Comparison of ENCODE assay signal across 8 cellular contexts in the genomic region with DNA sequence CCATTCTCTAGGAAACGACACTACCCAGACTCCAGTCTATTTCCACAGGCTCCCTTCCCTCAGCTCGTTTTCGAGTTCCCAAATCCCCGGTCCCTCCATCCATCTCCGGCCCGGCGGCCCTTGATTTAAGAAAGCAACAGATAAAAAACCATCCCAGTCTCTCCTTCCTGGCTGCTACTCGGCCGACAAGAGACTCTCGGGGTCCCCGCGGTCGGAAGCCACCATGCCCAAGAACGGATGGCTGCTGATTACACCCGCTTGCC. TPM values are rescaled to one million over a fixed set of nuclear protein-coding genes. Genes with fewer than 3 reads are reported as not detected.
DNase-seq lines count a peak whose midpoint lies in the region; ATAC-seq and TF ChIP-seq lines count a peak whose summit lies in the region.

No MANE protein-coding gene starts in this region.

- no peak for ATAC-seq in GM21717 (IDR thresholded peaks at IDR 0.05; ENCODE audit: unreplicated experiment)

- H3K9me2 ChIP-seq in MM.1S (replicated peaks; ENCODE audit: insufficient read depth, low read length): no peaks in the 10 kb centered on the region

- H3K4me3 ChIP-seq in MM.1S (ENCODE audit: low read length) (peak overlapping the region; percentile 79), epithelial cell of esophagus (ENCODE audit: low read length) (peak overlapping the region; percentile 98), neuronal stem cell (ENCODE audit: low read length in 2 of 2) (peak overlapping the region; percentile 87 to 88)

- intact Hi-C loops in Calu3 (cut with micrococcal nuclease; ENCODE audit: unreplicated experiment): loop anchor here (5.0 kb wide), 1 partner anchor 364 kb away; no protein-coding TSS in a partner anchor

- peaks cover 13% of the 10 kb centered on the region; the same call in 1 of the 2 replicates for H3K36me3 ChIP-seq in MM.1S (replicated peaks; ENCODE audit: insufficient read depth, low read length)
- peaks cover 29 to 43% of the 10 kb centered on the region in 2 donors for H3K36me3 ChIP-seq in neuronal stem cell (replicated peaks in 1 of 2; ENCODE audit: control insufficient read depth in 2 of 2, insufficient read depth in 2 of 2, low read length in 2 of 2)

- no TSS peak for BruUV-seq in Calu3 (replicated peaks; lab: Mats Ljungman, UMichigan)

- H4K8ac ChIP-seq in neuronal stem cell (ENCODE audit: low read depth, low read length): no peak overlapping the region

- peaks cover 24% of the 10 kb centered on the region for H3K4me1 Mint-ChIP-seq in Calu3 (ENCODE audit: low read depth, unreplicated experiment)

- no peaks in the 10 kb centered on the region for H3K27me3 Mint-ChIP-seq in Calu3 (ENCODE audit: unreplicated experiment)

- peak overlapping the region; percentile 89 for H3K4me3 Mint-ChIP-seq in Calu3 (ENCODE audit: low read depth, unreplicated experiment)

- H3K27ac Mint-ChIP-seq in Calu3 (ENCODE audit: unreplicated experiment): peak overlapping the region; percentile 95

- no peaks in the 10 kb centered on the region for H3K79me1 ChIP-seq in neuronal stem cell (ENCODE audit: low read depth, low read length)

- no peak for DNase-seq in Calu3
- DNase-seq in MM.1S: no peak
- DNase-seq in epithelial cell of esophagus (ENCODE audit: low read depth): no peak
- no peak for DNase-seq in neuronal stem cell (ENCODE audit: low spot score)
- DNase-seq in NCI-H510A (lab: John Stamatoyannopoulos, UW): no peak
- no peak for DNase-seq in GF-D8 (lab: John Stamatoyannopoulos, UW)
- no peak for DNase-seq in NCI-H524 (lab: John Stamatoyannopoulos, UW)

- H4K20me1 ChIP-seq in MM.1S (ENCODE audit: insufficient read depth, low read length): peaks cover 23% of the 10 kb centered on the region; the same call in 1 of the 2 replicates

- H3K79me2 ChIP-seq in MM.1S (ENCODE audit: low read length): peaks cover 46% of the 10 kb centered on the region

- H3K36me3 Mint-ChIP-seq in Calu3 (ENCODE audit: insufficient read depth, unreplicated experiment): peaks cover 72% of the 10 kb centered on the region

- H2AFZ ChIP-seq in MM.1S (ENCODE audit: low read length) (0 out of 2 replicates have a peak overlapping the region, but pooled peaks have one; percentile 95), neuronal stem cell (ENCODE audit: low read length) (peak overlapping the region; percentile 51)

- H3K4me1 ChIP-seq in MM.1S (ENCODE audit: low read length) (peaks cover 15% of the 10 kb centered on the region), neuronal stem cell (ENCODE audit: control insufficient read depth in 2 of 2, insufficient read depth in 1 of 2, low read depth in 1 of 2, low read length in 2 of 2) (peaks cover 5 to 7% of the 10 kb centered on the region in 2 donors)

- CTCF ChIA-PET in Calu3 (lab: Charles Lee): no interaction called here

- H3K9ac ChIP-seq in MM.1S (ENCODE audit: low read length) (peak overlapping the region; percentile 81), neuronal stem cell (ENCODE audit: low read depth, low read length, poor library complexity) (no peak overlapping the region)

- TF ChIP-seq CTCF in Calu3 (IDR thresholded peaks at IDR 0.05; ENCODE audit: unreplicated experiment) (no peak), MM.1S (IDR thresholded peaks at IDR 0.05; ENCODE audit: low read length) (no peak), epithelial cell of esophagus (IDR thresholded peaks at IDR 0.05; ENCODE audit: insufficient read depth, low read depth, low read length, missing control alignments) (no peak)

- peaks cover 46% of the 10 kb centered on the region for H3F3A ChIP-seq in MM.1S (ENCODE audit: insufficient read depth, low read length)

- H3K4ac ChIP-seq in neuronal stem cell (ENCODE audit: low read length): no peak overlapping the region

- no peak overlapping the region for H2AK5ac ChIP-seq in neuronal stem cell (ENCODE audit: low read depth, low read length)

- peak overlapping the region; percentile 80 for H3K23ac ChIP-seq in neuronal stem cell (ENCODE audit: low read depth, low read length, poor library complexity)

- H3K9me3 ChIP-seq in MM.1S (replicated peaks; ENCODE audit: insufficient read depth, low read length) (no peaks in the 10 kb centered on the region), neuronal stem cell (replicated peaks in 1 of 2; ENCODE audit: control insufficient read depth in 2 of 2, insufficient read depth in 1 of 2, low read depth in 1 of 2, low read length in 2 of 2) (no peaks in the 10 kb centered on the region)

- no peak overlapping the region for H2BK5ac ChIP-seq in neuronal stem cell (ENCODE audit: low read length)

- H2BK15ac ChIP-seq in neuronal stem cell (ENCODE audit: low read length): no peak overlapping the region

- no peaks in the 10 kb centered on the region for H3K27me3 ChIP-seq in MM.1S (replicated peaks; ENCODE audit: insufficient read depth, low read length)
- no peaks in the 10 kb centered on the region for H3K27me3 ChIP-seq in neuronal stem cell (ENCODE audit: control insufficient read depth in 3 of 3, insufficient read depth in 3 of 3, low read depth in 1 of 3, low read length in 3 of 3)

- no CpG with 5 or more reads among the region's 15 CpGs for WGBS in neuronal stem cell (ENCODE audit: extremely low coverage in 2 of 2, insufficient read length in 2 of 2, insufficient replicate concordance in 1 of 2), 2 donors

- peak overlapping the region; percentile 22 for H3K18ac ChIP-seq in neuronal stem cell (ENCODE audit: low read length)

- no peak overlapping the region for H2BK120ac ChIP-seq in neuronal stem cell (ENCODE audit: low read depth, low read length)

- no peak overlapping the region for H4K91ac ChIP-seq in neuronal stem cell (ENCODE audit: low read depth, low read length, poor library complexity)

- H3K4me2 ChIP-seq in MM.1S (ENCODE audit: low read depth, low read length): peak overlapping the region; percentile 80; the same call in 1 of the 2 replicates
- peak overlapping the region; percentile 55 for H3K4me2 ChIP-seq in neuronal stem cell (ENCODE audit: insufficient read depth, low read length, poor library complexity, severe bottlenecking)

- no peak overlapping the region for H3K14ac ChIP-seq in neuronal stem cell (ENCODE audit: low read length)

- no peaks in the 10 kb centered on the region for H3K9me3 Mint-ChIP-seq in Calu3 (ENCODE audit: low read depth, unreplicated experiment)

- peak overlapping the region; percentile 13; the same call in 1 of the 2 replicates for H3K27ac ChIP-seq in MM.1S (ENCODE audit: low read length)
- peak overlapping the region; percentile 61 for H3K27ac ChIP-seq in neuronal stem cell (replicated peaks; ENCODE audit: low read length)

- H2BK12ac ChIP-seq in neuronal stem cell (ENCODE audit: low read length): no peak overlapping the region

RNA-seq across cellular contexts. Expression of a gene that starts 0.2 kb away (rescaled TPM):
- total RNA-seq in Calu3 (2022): 739 and 842 TPM in 2 replicates
- 7,258 TPM for polyA plus RNA-seq in neuronal stem cell (2013, experiment 1 of 2)
- polyA plus RNA-seq in neuronal stem cell (2013, experiment 2 of 2): 7,381 TPM

RNA-seq across cellular contexts. Expression of a gene that starts 14.8 kb away (rescaled TPM):
- total RNA-seq in Calu3 (2022): not detected in 2 replicates
- not detected for polyA plus RNA-seq in neuronal stem cell (2013, experiment 1 of 2)
- not detected for polyA plus RNA-seq in neuronal stem cell (2013, experiment 2 of 2)

RNA-seq across cellular contexts. Expression of a gene that starts 43.2 kb away (rescaled TPM):
- total RNA-seq in Calu3 (2022): not detected in 2 replicates
- polyA plus RNA-seq in neuronal stem cell (2013, experiment 1 of 2): not detected
- not detected for polyA plus RNA-seq in neuronal stem cell (2013, experiment 2 of 2)

RNA-seq across cellular contexts. Expression of a gene that starts 52.9 kb away (rescaled TPM):
- total RNA-seq in Calu3 (2022): 40.5 and 40.8 TPM in 2 replicates
- 27.9 TPM for polyA plus RNA-seq in neuronal stem cell (2013, experiment 1 of 2)
- 26.7 TPM for polyA plus RNA-seq in neuronal stem cell (2013, experiment 2 of 2)
